Comparison of ENCODE assay signal across 14 cellular contexts in the genomic region with DNA sequence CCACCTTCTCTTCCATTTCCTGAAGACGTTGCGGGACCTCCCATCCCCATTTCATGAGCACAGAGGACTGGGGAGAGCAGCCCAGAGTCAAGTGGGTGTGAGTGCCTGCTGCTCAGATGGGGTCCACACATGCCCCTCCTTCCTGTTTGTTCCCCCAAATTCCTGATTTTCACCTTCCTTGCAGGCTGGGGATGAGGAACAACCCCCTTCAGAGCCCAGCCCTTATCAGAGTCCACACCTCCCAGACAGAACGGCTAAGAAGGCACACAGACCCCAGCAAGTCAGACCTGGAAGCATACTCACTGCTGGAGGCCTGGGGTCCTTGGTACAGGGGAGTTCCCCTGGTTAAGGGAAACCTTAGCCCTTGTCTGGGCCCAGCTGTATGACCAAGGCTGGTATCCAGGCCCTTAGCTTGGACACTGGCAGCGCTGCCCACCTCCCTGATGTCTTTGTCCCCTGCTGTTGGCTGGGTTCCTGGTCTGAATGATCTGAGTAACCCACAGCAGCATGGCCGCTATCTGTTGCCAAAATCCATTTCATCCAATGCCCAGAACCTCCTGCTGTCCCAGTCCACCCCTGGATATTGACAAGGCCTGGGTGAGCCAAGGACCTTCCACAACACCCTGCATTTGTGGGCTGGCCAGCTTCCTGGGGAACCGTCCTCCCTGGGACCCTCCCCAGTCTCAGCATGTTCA.
"Had no signal": no experiment of that assay in that cellular context is flagged by ENCODE, and none has a peak within 500 bp of the region (broad histone marks: within the 10 kb centered on the region; RNA-seq: fewer than 3 reads in every experiment).

No MANE protein-coding gene starts in this region.

- ATAC-seq: activated CD4-positive, CD25-positive, alpha-beta regulatory T cell treated with anti-CD3 and anti-CD28 coated beads, Interleukin-2, amount 50 U/mL, for 24 hours; activated T-cell treated with anti-CD3 and anti-CD28 coated beads, Interleukin-2, amount 50 U/mL, for 4 hours; gastrocnemius medialis; stimulated activated naive CD8-positive, alpha-beta T cell treated with anti-CD3 and anti-CD28 coated beads, Interleukin-15, amount 100 ng/mL, for 72 hours had no signal

- H3K9me3 Mint-ChIP-seq: activated naive CD4-positive, alpha-beta T cell treated with anti-CD3 and anti-CD28 coated beads for 36 hours; activated T-cell treated with anti-CD3 and anti-CD28 coated beads, Interleukin-2, amount 50 U/mL, for 4 hours; immature natural killer cell; nephron; stimulated activated naive CD8-positive, alpha-beta T cell treated with anti-CD3 and anti-CD28 coated beads, Interleukin-15, amount 100 ng/mL, for 72 hours; T-helper 1 cell treated with Interleukin-12 subunit alpha and Interleukin-12 subunit beta and Interleukin-4 antibody, amounts not matched to agents 30 μg/mL and 1 μg/mL, for 36 hours had no signal

- H3K4me3 Mint-ChIP-seq: activated naive CD4-positive, alpha-beta T cell treated with anti-CD3 and anti-CD28 coated beads for 36 hours; activated T-cell treated with anti-CD3 and anti-CD28 coated beads, Interleukin-2, amount 50 U/mL, for 4 hours; immature natural killer cell; nephron; stimulated activated naive CD8-positive, alpha-beta T cell treated with anti-CD3 and anti-CD28 coated beads, Interleukin-15, amount 100 ng/mL, for 72 hours; T-helper 1 cell treated with Interleukin-12 subunit alpha and Interleukin-12 subunit beta and Interleukin-4 antibody, amounts not matched to agents 30 μg/mL and 1 μg/mL, for 36 hours had no signal

- H3K4me3 ChIP-seq: gastrocnemius medialis, heart left ventricle, SJSA1, testis had no signal

- H3K4me1 Mint-ChIP-seq: immature natural killer cell; stimulated activated naive CD8-positive, alpha-beta T cell treated with anti-CD3 and anti-CD28 coated beads, Interleukin-15, amount 100 ng/mL, for 72 hours had no signal

- H3K27ac ChIP-seq: brain microvascular endothelial cell, gastrocnemius medialis, SJSA1, testis had no signal

- H3K27ac Mint-ChIP-seq: activated naive CD4-positive, alpha-beta T cell treated with anti-CD3 and anti-CD28 coated beads for 36 hours; immature natural killer cell; T-helper 1 cell treated with Interleukin-12 subunit alpha and Interleukin-12 subunit beta and Interleukin-4 antibody, amounts not matched to agents 30 μg/mL and 1 μg/mL, for 36 hours had no signal

- H3K36me3 Mint-ChIP-seq: immature natural killer cell had no signal

- H3K27me3 Mint-ChIP-seq: stimulated activated naive CD8-positive, alpha-beta T cell treated with anti-CD3 and anti-CD28 coated beads, Interleukin-15, amount 100 ng/mL, for 72 hours had no signal

- DNase-seq: activated CD4-positive, alpha-beta T cell treated with anti-CD3 and anti-CD28 coated beads, Interleukin-2, amount 50 U/mL, for 4 hours; activated naive CD4-positive, alpha-beta T cell treated with anti-CD3 and anti-CD28 coated beads for 36 hours; activated T-cell treated with anti-CD3 and anti-CD28 coated beads, Interleukin-2, amount 50 U/mL, for 4 hours; brain microvascular endothelial cell; cortex of kidney; gastrocnemius medialis; immature natural killer cell; stimulated activated naive CD8-positive, alpha-beta T cell treated with anti-CD3 and anti-CD28 coated beads, Interleukin-15, amount 100 ng/mL, for 72 hours; testis had no signal
